Comparison of ENCODE assay signal across 9 cellular contexts in the genomic region with DNA sequence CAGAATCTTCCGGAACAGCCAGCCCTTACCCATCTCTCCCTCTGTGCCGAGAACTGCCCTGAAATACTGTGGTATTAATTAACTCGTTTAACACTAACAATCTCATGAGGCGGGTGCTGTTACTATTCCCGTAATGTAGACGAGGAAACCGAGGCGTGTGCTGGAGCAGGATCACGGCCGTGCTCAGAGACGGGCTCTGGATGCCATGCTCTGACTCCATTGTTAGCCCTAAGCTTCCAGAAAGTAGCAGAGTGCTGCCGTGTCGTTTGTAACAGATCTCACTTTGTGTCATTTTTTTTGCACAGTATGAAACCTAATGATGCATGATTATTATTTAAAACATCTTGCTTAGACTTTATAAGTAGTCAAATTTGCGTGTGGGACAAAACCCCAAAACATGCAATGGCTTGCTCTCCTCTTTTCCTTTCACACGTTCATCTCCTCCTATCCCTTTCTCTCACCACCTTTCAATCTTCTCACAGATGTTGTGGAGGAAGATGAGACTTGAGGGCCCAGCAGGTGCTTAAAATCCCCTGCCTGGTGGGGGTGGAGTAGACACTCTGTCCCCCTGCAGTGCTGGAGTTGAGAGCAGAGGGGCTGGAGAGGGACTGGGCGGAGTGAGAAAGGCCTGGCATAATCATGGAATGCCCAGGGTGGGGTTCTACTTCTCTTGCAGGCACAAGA. TPM values are rescaled to one million over a fixed set of nuclear protein-coding genes. Genes with fewer than 3 reads are reported as not detected.
DNase-seq lines count a peak whose midpoint lies in the region; ATAC-seq and TF ChIP-seq lines count a peak whose summit lies in the region.
"Had no signal": no experiment of that assay in that cellular context is flagged by ENCODE, and none has a peak within 500 bp of the region (broad histone marks: within the 10 kb centered on the region; RNA-seq: fewer than 3 reads in every experiment).

No MANE protein-coding gene starts in this region.

- peak overlapping the region; percentile 84 for H3K4me2 ChIP-seq in OCI-LY3 (ENCODE audit: low read length)

- no peak for TF ChIP-seq CTCF in HFF-Myc (IDR thresholded peaks at IDR 0.05; ENCODE audit: low read depth, low read length, missing control alignments)
- no peak for TF ChIP-seq CTCF in OCI-LY3 (IDR thresholded peaks at IDR 0.05; ENCODE audit: low read depth, low read length)
- TF ChIP-seq CTCF in natural killer cell (IDR thresholded peaks at IDR 0.05): no peak

- no peaks in the 10 kb centered on the region for H3K27me3 Mint-ChIP-seq in effector memory CD8-positive, alpha-beta T cell
- no peaks in the 10 kb centered on the region for H3K27me3 Mint-ChIP-seq in natural killer cell (ENCODE audit: low read depth in 2 of 2)

- H4K20me1 ChIP-seq in OCI-LY3 (ENCODE audit: insufficient read depth, low read length): no peaks in the 10 kb centered on the region

- peaks cover 49% of the 10 kb centered on the region for H3K4me1 ChIP-seq in OCI-LY3 (ENCODE audit: low read length)

- H3K4me3 ChIP-seq in GM08714 (ENCODE audit: low read length) (peak overlapping the region; percentile 88), HFF-Myc (replicated peaks; ENCODE audit: low read depth, low read length) (peak overlapping the region; percentile 42), OCI-LY3 (ENCODE audit: low read length) (peak overlapping the region; percentile 88)

- peaks cover 32% of the 10 kb centered on the region for H3K36me3 ChIP-seq in OCI-LY3 (replicated peaks; ENCODE audit: low read depth, low read length)

- ATAC-seq in effector memory CD8-positive, alpha-beta T cell (replicated peaks): peak; percentile 34
- ATAC-seq in natural killer cell: peak; percentile 39 to 47 (median 46)

- no peaks in the 10 kb centered on the region for H3K9me3 ChIP-seq in OCI-LY3 (ENCODE audit: insufficient read depth, low read length)

- H3K9me3 Mint-ChIP-seq in effector memory CD8-positive, alpha-beta T cell: no peaks in the 10 kb centered on the region
- H3K9me3 Mint-ChIP-seq in natural killer cell: no peaks in the 10 kb centered on the region

- peak overlapping the region; percentile 96 for H3K4me3 Mint-ChIP-seq in effector memory CD8-positive, alpha-beta T cell
- H3K4me3 Mint-ChIP-seq in natural killer cell: peak overlapping the region; percentile 96

- peak overlapping the region; percentile 62 for H2AFZ ChIP-seq in OCI-LY3 (ENCODE audit: low read depth, low read length)

- no peaks in the 10 kb centered on the region for H3K27me3 ChIP-seq in OCI-LY3 (ENCODE audit: low read depth, low read length)

- intact Hi-C loops in natural killer cell (cut with micrococcal nuclease): no loop called here

- H3K4me1 Mint-ChIP-seq in effector memory CD8-positive, alpha-beta T cell (ENCODE audit: low read depth in 2 of 2): peaks cover 37 to 47% of the 10 kb centered on the region in 2 donors
- H3K4me1 Mint-ChIP-seq in natural killer cell: peaks cover 30 to 34% of the 10 kb centered on the region in 2 donors

- peak overlapping the region; percentile 80 for H3K27ac ChIP-seq in OCI-LY3 (ENCODE audit: low read length)

- H3K79me2 ChIP-seq in OCI-LY3 (ENCODE audit: low read length): peaks cover 42% of the 10 kb centered on the region

- H3K9ac ChIP-seq in OCI-LY3 (ENCODE audit: low read length): peak overlapping the region; percentile 94

- H3K36me3 Mint-ChIP-seq in effector memory CD8-positive, alpha-beta T cell (ENCODE audit: insufficient read depth): peaks cover 4% of the 10 kb centered on the region
- H3K36me3 Mint-ChIP-seq in natural killer cell: no peaks in the 10 kb centered on the region

- DNase-seq in HFF-Myc (ENCODE audit: extremely low read depth, low read depth) (no peak), natural killer cell (no peak), NCI-H524 treated with DMSO at 0.1 percent for 48 hours (lab: John Stamatoyannopoulos, UW) (no peak), H4 (ENCODE audit: low spot score) (no peak), DMS153 (lab: John Stamatoyannopoulos, UW) (no peak)
- DNase-seq in effector memory CD8-positive, alpha-beta T cell: peak in 1 of 3 experiments; percentile 12

- H3K27ac Mint-ChIP-seq in effector memory CD8-positive, alpha-beta T cell: peak overlapping the region; percentile 97
- H3K27ac Mint-ChIP-seq in natural killer cell: peak overlapping the region; percentile 84 to 94

RNA-seq across cellular contexts. Expression of gene ACTR3C, which starts 0.5 kb away (rescaled TPM):
- total RNA-seq in natural killer cell: 1 to 10 TPM; 5.1 to 8.3 (median 7.2) TPM
- total RNA-seq in H4 (2014; rRNA removed; shearing (Covaris generic)): 0.23 TPM in 1 of 2 replicates, not detected in the other
- total RNA-seq: M059J had no signal

RNA-seq across cellular contexts. Expression of gene LRRC61, which starts 0.7 kb away (rescaled TPM):
- total RNA-seq in natural killer cell: 10 to 100 TPM in 2 of 3 donors, 1 to 10 TPM in 1; 7.3 to 16.7 (median 13.7) TPM
- not detected in 2 replicates for total RNA-seq in H4 (2014; rRNA removed; shearing (Covaris generic))
- total RNA-seq: M059J had no signal

RNA-seq across cellular contexts. Expression of gene RARRES2, which starts 17.6 kb away (rescaled TPM):
- total RNA-seq in natural killer cell: not detected
- not detected in 2 replicates for total RNA-seq in H4 (2014; rRNA removed; shearing (Covaris generic))

RNA-seq across cellular contexts. Expression of gene REPIN1, which starts 44.8 kb away (rescaled TPM):
- 10 to 100 TPM; 58.9 to 79.4 (median 76.5) TPM for total RNA-seq in natural killer cell
- total RNA-seq in H4 (2014; rRNA removed; shearing (Covaris generic)): 40.4 and 48.3 TPM in 2 replicates

RNA-seq across cellular contexts. Expression of gene ZNF775, which starts 55.3 kb away (rescaled TPM):
- 1 to 10 TPM; 1.3 to 2.7 (median 1.6) TPM for total RNA-seq in natural killer cell
- 0.56 and 0.90 TPM in 2 replicates for total RNA-seq in H4 (2014; rRNA removed; shearing (Covaris generic))
